13 cellular contexts compared by ENCODE assay signal in the genomic region with DNA sequence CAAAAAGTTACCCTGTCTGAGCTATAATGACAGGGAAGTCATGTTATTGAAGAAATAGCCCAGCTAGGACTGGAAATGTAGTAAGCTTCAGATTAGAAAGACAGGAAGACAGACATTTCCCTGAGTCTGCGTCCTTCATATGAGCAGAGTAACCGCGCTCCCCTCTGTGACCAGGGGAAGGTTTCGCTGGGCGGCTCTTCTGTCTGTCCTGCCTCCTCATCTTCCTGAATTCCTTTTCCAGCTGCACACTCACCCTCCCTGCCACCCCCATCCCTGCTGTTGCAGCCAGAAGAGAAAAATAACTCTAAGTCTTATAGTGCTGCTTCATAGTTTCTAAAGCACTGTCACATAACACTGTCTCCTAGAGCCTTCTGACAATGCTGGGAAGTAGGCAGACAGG. TPM values are rescaled to one million over a fixed set of nuclear protein-coding genes. Genes with fewer than 3 reads are reported as not detected.
DNase-seq lines count a peak whose midpoint lies in the region; ATAC-seq and TF ChIP-seq lines count a peak whose summit lies in the region.
"Had no signal": no experiment of that assay in that cellular context is flagged by ENCODE, and none has a peak within 500 bp of the region (broad histone marks: within the 10 kb centered on the region; RNA-seq: fewer than 3 reads in every experiment).

No MANE protein-coding gene starts in this region.

- POLR2A ChIA-PET in RWPE1 (lab: Yijun Ruan, JAX; ENCODE audit: low non-redundant PET): no interaction called here

- CTCF ChIA-PET in RWPE1 (lab: Yijun Ruan, JAX): no interaction called here

- no peak overlapping the region for H2AFZ ChIP-seq in smooth muscle cell (ENCODE audit: low read depth)

- peaks cover 82% of the 10 kb centered on the region for H3F3A ChIP-seq in smooth muscle cell (ENCODE audit: low read depth)

- peak overlapping the region; percentile 65 for H3K9ac ChIP-seq in smooth muscle cell (ENCODE audit: low read depth)

- H3K4me3 ChIP-seq in coronary artery (peak overlapping the region; percentile 52), smooth muscle cell (peak overlapping the region; percentile 23)

- H3K79me2 ChIP-seq in smooth muscle cell (ENCODE audit: low read depth): peaks cover 96% of the 10 kb centered on the region

- H3K4me1 ChIP-seq in smooth muscle cell (ENCODE audit: low read depth): peaks cover 67% of the 10 kb centered on the region

- ATAC-seq in GM21390 (IDR thresholded peaks at IDR 0.05; ENCODE audit: unreplicated experiment): peak; percentile 48
- ATAC-seq in HG02884 (IDR thresholded peaks at IDR 0.05; ENCODE audit: unreplicated experiment): no peak
- ATAC-seq: activated CD4-positive, alpha-beta T cell treated with anti-CD3 and anti-CD28 coated beads for 36 hours; activated naive CD4-positive, alpha-beta T cell treated with anti-CD3 and anti-CD28 coated beads, Interleukin-2, amount 50 U/mL, for 72 hours had no signal

- H3K9me3 ChIP-seq in smooth muscle cell (replicated peaks; ENCODE audit: low read depth): no peaks in the 10 kb centered on the region

- WGBS in smooth muscle cell (ENCODE audit: low lambda C conversion rate): 32% methylated on average over 5 of the region's 5 CpGs

- DNase-seq in coronary artery (ENCODE audit: low spot score) (no peak), smooth muscle cell (lab: John Stamatoyannopoulos, UW; ENCODE audit: unreplicated experiment) (no peak), NCI-H524 treated with DMSO at 0.1 percent for 48 hours (lab: John Stamatoyannopoulos, UW) (no peak), RWPE1 (ENCODE audit: low spot score) (no peak)
- no peak for DNase-seq in stimulated activated naive CD4-positive, alpha-beta T cell (lab: John Stamatoyannopoulos, UW)
- DNase-seq: activated CD4-positive, alpha-beta T cell treated with anti-CD3 and anti-CD28 coated beads for 36 hours; CD8-positive, alpha-beta memory T cell; erythroblast; NCI-H2081 had no signal

- H3K27ac ChIP-seq in coronary artery: peak overlapping the region; percentile 95 to 97
- peak overlapping the region; percentile 65 for H3K27ac ChIP-seq in layer of hippocampus (ENCODE audit: low read depth, low read length)
- H3K27ac ChIP-seq in smooth muscle cell (ENCODE audit: low read depth): peak overlapping the region; percentile 99
- H3K27ac ChIP-seq in RWPE1: no peak overlapping the region

- H3K27me3 ChIP-seq in layer of hippocampus (ENCODE audit: control insufficient read depth, insufficient read depth, low read length): no peaks in the 10 kb centered on the region
- H3K27me3 ChIP-seq in smooth muscle cell (ENCODE audit: low read depth): no peaks in the 10 kb centered on the region

- H3K36me3 ChIP-seq in smooth muscle cell (ENCODE audit: low read depth): peaks cover 8% of the 10 kb centered on the region

- peaks cover 100% of the 10 kb centered on the region for H4K20me1 ChIP-seq in smooth muscle cell (ENCODE audit: low read depth)

- TF ChIP-seq CTCF in coronary artery (IDR thresholded peaks at IDR 0.05): no peak
- no peak for TF ChIP-seq CTCF in smooth muscle cell (IDR thresholded peaks at IDR 0.05; ENCODE audit: borderline replicate concordance, insufficient read depth, poor library complexity, severe bottlenecking)
- TF ChIP-seq CTCF in RWPE1 (conservative IDR thresholded peaks at IDR 0.05; ENCODE audit: low read depth): no peak

- H3K4me2 ChIP-seq in smooth muscle cell: peak overlapping the region; percentile 99

RNA-seq across cellular contexts. Expression of a gene that starts 8.6 kb away (rescaled TPM):
- total RNA-seq in smooth muscle cell: 7,113 and 8,137 TPM in 2 replicates
- polyA plus RNA-seq in smooth muscle cell: 13,534 and 19,518 TPM in 2 replicates
- polyA plus RNA-seq: CD8-positive, alpha-beta memory T cell had no signal
